ENCODE assay signal across 28 cellular contexts in the genomic region with DNA sequence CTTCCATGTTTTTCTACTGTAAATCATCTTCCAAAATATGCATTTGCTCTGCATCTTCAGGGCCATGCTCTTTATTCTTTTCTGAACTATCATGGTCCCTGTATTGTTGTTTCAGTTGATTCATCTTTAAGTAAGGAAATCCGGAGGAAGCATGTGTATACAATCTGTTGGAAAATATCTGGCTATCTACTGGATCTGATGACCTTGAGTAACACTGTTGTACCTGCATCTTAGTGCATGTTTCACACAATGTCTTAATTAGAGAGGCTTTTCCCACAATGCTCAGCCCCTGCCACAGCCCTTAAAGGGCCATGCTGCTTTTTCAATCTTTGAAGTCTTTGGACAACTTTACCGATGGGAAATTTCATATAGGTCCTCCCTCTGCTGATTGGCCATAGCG.
"Had no signal": no experiment of that assay in that cellular context is flagged by ENCODE, and none has a peak within 500 bp of the region (broad histone marks: within the 10 kb centered on the region; RNA-seq: fewer than 3 reads in every experiment).

No MANE protein-coding gene starts in this region.

- H3K4me1 ChIP-seq: left lung, lower lobe of right lung, pancreas, prostate gland, tibial nerve, uterus had no signal

- H3K27me3 Mint-ChIP-seq: stimulated activated naive B cell treated with anti-CD40 and anti-IgM and Interleukin-4, amounts not matched to agents 10 μg/mL and 1 μg/mL and 100 μg/mL, for 72 hours had no signal

- H3K4me1 Mint-ChIP-seq: immature natural killer cell; nephron; neural crest cell; stimulated activated naive B cell treated with anti-CD40 and anti-IgM and Interleukin-4, amounts not matched to agents 10 μg/mL and 1 μg/mL and 100 μg/mL, for 72 hours had no signal

- ATAC-seq: left colon; left lung; lower lobe of right lung; naive thymus-derived CD8-positive, alpha-beta T cell; pancreas; right cardiac atrium; sciatic nerve; stimulated activated naive B cell treated with anti-CD40 and anti-IgM and Interleukin-4, amounts not matched to agents 10 μg/mL and 1 μg/mL and 100 μg/mL, for 72 hours; stimulated activated naive CD8-positive, alpha-beta T cell treated with anti-CD3 and anti-CD28 coated beads, Interleukin-15, Interleukin-2, amounts not matched to agents 100 U/mL and 50 U/mL, for 24 hours had no signal

- H3K4me3 ChIP-seq: left lung, lower lobe of right lung, pancreas, prostate gland, skin epidermis, stomach, thoracic aorta, tibial nerve, uterus had no signal

- H3K27me3 ChIP-seq: left lung, pancreas, stomach, tibial nerve, uterus had no signal

- H3K27ac ChIP-seq: left lung, lower lobe of right lung, pancreas, prostate gland, skin epidermis, stomach, thoracic aorta, tibial nerve, uterus had no signal

- H3K9me3 Mint-ChIP-seq: immature natural killer cell; naive thymus-derived CD8-positive, alpha-beta T cell; type B pancreatic cell had no signal

- H3K27ac Mint-ChIP-seq: immature natural killer cell; naive thymus-derived CD8-positive, alpha-beta T cell; nephron; stimulated activated naive B cell treated with anti-CD40 and anti-IgM and Interleukin-4, amounts not matched to agents 10 μg/mL and 1 μg/mL and 100 μg/mL, for 72 hours; type B pancreatic cell had no signal

- H3K36me3 ChIP-seq: left lung, lower lobe of right lung, pancreas, prostate gland, stomach, thoracic aorta, tibial nerve, uterus had no signal

- H3K4me3 Mint-ChIP-seq: immature natural killer cell; naive thymus-derived CD8-positive, alpha-beta T cell; nephron; neural crest cell; stimulated activated naive B cell treated with anti-CD40 and anti-IgM and Interleukin-4, amounts not matched to agents 10 μg/mL and 1 μg/mL and 100 μg/mL, for 72 hours; type B pancreatic cell had no signal

- H3K36me3 Mint-ChIP-seq: immature natural killer cell; naive thymus-derived CD8-positive, alpha-beta T cell; stimulated activated naive B cell treated with anti-CD40 and anti-IgM and Interleukin-4, amounts not matched to agents 10 μg/mL and 1 μg/mL and 100 μg/mL, for 72 hours; type B pancreatic cell had no signal

- DNase-seq: hypothalamus; immature natural killer cell; kidney; left colon; left lung; lower lobe of right lung; naive thymus-derived CD8-positive, alpha-beta T cell; nucleus accumbens; pancreas; posterior cingulate gyrus; retina; right cardiac atrium; stimulated activated CD4-positive, alpha-beta T cell treated with anti-CD3 and anti-CD28 coated beads, Interleukin-12 subunit alpha, Interleukin-12 subunit beta, amount 100 ng/mL, for 4 hours; stimulated activated CD4-positive, alpha-beta T cell treated with anti-CD3 and anti-CD28 coated beads, Interleukin-15, amount 100 ng/mL, for 24 hours; stimulated activated CD4-positive, alpha-beta T cell treated with anti-CD3 and anti-CD28 coated beads, Interleukin-2, amount 100 ng/mL, for 24 hours; stimulated activated CD4-positive, alpha-beta T cell treated with anti-CD3 and anti-CD28 coated beads, Interleukin-4, amount 100 ng/mL, for 1 hour; stimulated activated naive B cell treated with anti-CD40 and anti-IgM and Interleukin-4, amounts not matched to agents 10 μg/mL and 1 μg/mL and 100 μg/mL, for 72 hours; stimulated activated naive CD8-positive, alpha-beta T cell treated with anti-CD3 and anti-CD28 coated beads, Interleukin-15, Interleukin-2, amounts not matched to agents 100 U/mL and 50 U/mL, for 24 hours; stomach; uterus had no signal

- H3K9me3 ChIP-seq: lower lobe of right lung, pancreas, prostate gland, stomach, thoracic aorta, tibial nerve, uterus had no signal
